Comparison of ENCODE assay signal across 29 cellular contexts in the genomic region with DNA sequence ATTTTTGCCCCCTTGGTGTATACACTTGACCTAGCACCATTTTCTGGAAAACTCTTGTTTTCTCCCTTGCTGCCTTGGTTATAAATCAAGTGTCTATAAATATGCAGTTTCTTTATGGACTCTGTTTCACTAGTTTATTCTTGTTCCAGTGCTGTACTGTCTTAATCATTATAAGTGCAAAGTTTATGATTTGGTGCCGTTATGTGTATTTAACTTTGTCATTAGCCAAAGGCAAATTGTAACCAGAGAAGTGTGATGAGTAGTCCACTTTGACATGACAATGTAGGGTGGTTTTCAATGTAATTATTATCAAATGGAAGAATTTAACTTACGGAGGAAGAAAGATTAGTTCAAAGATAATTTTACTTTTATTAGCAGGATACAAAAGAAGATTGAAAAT.
"Had no signal": no experiment of that assay in that cellular context is flagged by ENCODE, and none has a peak within 500 bp of the region (broad histone marks: within the 10 kb centered on the region; RNA-seq: fewer than 3 reads in every experiment).

No MANE protein-coding gene starts in this region.

- H3K9me3 Mint-ChIP-seq: activated CD8-positive, alpha-beta T cell treated with anti-CD3 and anti-CD28 coated beads for 36 hours; activated naive CD8-positive, alpha-beta T cell treated with anti-CD3 and anti-CD28 coated beads, Interleukin-2, amount 50 U/mL, for 24 hours; activated T-helper 1 cell treated with anti-CD3 and anti-CD28 coated beads, Interleukin-12 subunit alpha, Interleukin-12 subunit beta, Interleukin-2, Interleukin-4 antibody, amounts not matched to agents 30 ng/mL and 10 ng/mL and 1 ng/mL, durations not matched to agents 14 hours and 24 hours and 36 hours; T-cell had no signal

- DNase-seq: activated CD4-positive, alpha-beta T cell treated with anti-CD3 and anti-CD28 coated beads for 4 hours; activated CD8-positive, alpha-beta memory T cell treated with anti-CD3 and anti-CD28 coated beads, Interleukin-2, amount 50 U/mL, for 4 hours; activated CD8-positive, alpha-beta T cell treated with anti-CD3 and anti-CD28 coated beads for 36 hours; activated effector memory CD4-positive, alpha-beta T cell treated with Interleukin-2 at 50 U/mL for 16 hours; activated naive CD4-positive, alpha-beta T cell; activated naive CD8-positive, alpha-beta T cell treated with anti-CD3 and anti-CD28 coated beads, Interleukin-2, amount 50 U/mL, for 24 hours; amniotic stem cell; Kasumi-1; KBM-7; NCI-H1092; NCI-H1417; NCI-H1930; NCI-H2171; NCI-H2227 treated with DMSO at 0.1 percent for 48 hours; NCI-H446 treated with DMSO at 0.1 percent for 48 hours; NCI-H526; NCI-H82; OCI-M1; Peyer's patch; T-cell; T-helper 2 cell; T1000 had no signal

- H3K27me3 ChIP-seq: ascending aorta, cardiac muscle cell, Peyer's patch had no signal

- H3K4me3 ChIP-seq: ascending aorta, cardiac muscle cell, Peyer's patch, SK-N-MC had no signal

- H3K4me3 Mint-ChIP-seq: activated CD8-positive, alpha-beta T cell treated with anti-CD3 and anti-CD28 coated beads for 36 hours; activated naive CD8-positive, alpha-beta T cell treated with anti-CD3 and anti-CD28 coated beads, Interleukin-2, amount 50 U/mL, for 24 hours; activated T-helper 1 cell treated with anti-CD3 and anti-CD28 coated beads, Interleukin-12 subunit alpha, Interleukin-12 subunit beta, Interleukin-2, Interleukin-4 antibody, amounts not matched to agents 30 ng/mL and 10 ng/mL and 1 ng/mL, durations not matched to agents 14 hours and 24 hours and 36 hours; T-cell had no signal

- H3K4me1 Mint-ChIP-seq: brain had no signal

- H3K27ac ChIP-seq: ascending aorta, cardiac muscle cell, Peyer's patch, SK-N-MC had no signal

- H3K27ac Mint-ChIP-seq: activated CD8-positive, alpha-beta T cell treated with anti-CD3 and anti-CD28 coated beads for 36 hours; activated naive CD4-positive, alpha-beta T cell treated with anti-CD3 and anti-CD28 coated beads, Interleukin-2, amount 50 U/mL, for 72 hours; activated naive CD8-positive, alpha-beta T cell treated with anti-CD3 and anti-CD28 coated beads, Interleukin-2, amount 50 U/mL, for 24 hours; activated T-helper 1 cell treated with anti-CD3 and anti-CD28 coated beads, Interleukin-12 subunit alpha, Interleukin-12 subunit beta, Interleukin-2, Interleukin-4 antibody, amounts not matched to agents 30 ng/mL and 10 ng/mL and 1 ng/mL, durations not matched to agents 14 hours and 24 hours and 36 hours; T-cell had no signal

- H3K27me3 Mint-ChIP-seq: activated CD8-positive, alpha-beta T cell treated with anti-CD3 and anti-CD28 coated beads for 36 hours; activated naive CD8-positive, alpha-beta T cell treated with anti-CD3 and anti-CD28 coated beads, Interleukin-2, amount 50 U/mL, for 24 hours; brain; T-cell had no signal

- H3K9me3 ChIP-seq: ascending aorta, Peyer's patch had no signal

- ATAC-seq: activated CD4-positive, CD25-positive, alpha-beta regulatory T cell treated with anti-CD3 and anti-CD28 coated beads, Interleukin-2, amount 50 U/mL, for 24 hours; activated CD8-positive, alpha-beta T cell treated with anti-CD3 and anti-CD28 coated beads for 36 hours; activated naive CD4-positive, alpha-beta T cell treated with anti-CD3 and anti-CD28 coated beads, Interleukin-2, amount 50 U/mL, for 72 hours; activated naive CD8-positive, alpha-beta T cell treated with anti-CD3 and anti-CD28 coated beads, Interleukin-2, amount 50 U/mL, for 24 hours; T-cell had no signal

- H3K4me1 ChIP-seq: Peyer's patch had no signal
